25 cellular contexts compared by ENCODE assay signal in genomic region chr18:30113454-30113853, GRCh38.
A peak's percentile ranks its signal among the peaks of the same experiment; 100 is the strongest.
DNase-seq lines count a peak whose midpoint lies in the region; FAIRE-seq and TF ChIP-seq lines count a peak whose summit lies in the region.
"Had no signal": no experiment of that assay in that cellular context is flagged by ENCODE, and none has a peak within 500 bp of the region (broad histone marks: within the 10 kb centered on the region; RNA-seq: fewer than 3 reads in every experiment).

No MANE protein-coding gene starts in this region.

- H3K36me3 Mint-ChIP-seq in CD4-positive, alpha-beta memory T cell = no peaks in the 10 kb centered on the region

- no peak overlapping the region for H2BK120ac ChIP-seq in mesenchymal stem cell (ENCODE audit: low read depth, low read length)

- no peaks in the 10 kb centered on the region for H4K20me1 ChIP-seq in endothelial cell of umbilical vein (replicated peaks; ENCODE audit: control insufficient read depth, extremely low read depth, insufficient read depth, low read length)
- H4K20me1 ChIP-seq: BLaER1 treated with 17β-estradiol and CSF1 and Interleukin-3, amounts not matched to agents 10 nM and 100 nM had no signal

- no peak overlapping the region for H3K18ac ChIP-seq in mesenchymal stem cell (ENCODE audit: low read depth in 1 of 2, low read length in 2 of 2)

- no peaks in the 10 kb centered on the region for H3K79me1 ChIP-seq in mesenchymal stem cell (replicated peaks; ENCODE audit: low read length, poor library complexity, severe bottlenecking)

- no peak overlapping the region for H2BK5ac ChIP-seq in mesenchymal stem cell (ENCODE audit: low read depth, low read length, poor library complexity, severe bottlenecking)

- no peaks in the 10 kb centered on the region for H3K4me1 ChIP-seq in endothelial cell of umbilical vein (ENCODE audit: control insufficient read depth, extremely low read depth, insufficient read depth, low read length)
- no peaks in the 10 kb centered on the region for H3K4me1 ChIP-seq in mesenchymal stem cell (ENCODE audit: control insufficient read depth, insufficient read depth, low read depth, low read length)
- no peaks in the 10 kb centered on the region for H3K4me1 ChIP-seq in CD4-positive, alpha-beta memory T cell (ENCODE audit: insufficient read depth, low read length)
- H3K4me1 ChIP-seq: A549; BLaER1 treated with 17β-estradiol and CSF1 and Interleukin-3, amounts not matched to agents 10 nM and 100 nM; Caco-2 had no signal

- no peak overlapping the region for H3K4me3 Mint-ChIP-seq in CD4-positive, alpha-beta memory T cell
- H3K4me3 Mint-ChIP-seq: B cell; CD4-positive, alpha-beta T cell had no signal

- no peaks in the 10 kb centered on the region for H3K4me1 Mint-ChIP-seq in CD4-positive, alpha-beta memory T cell
- H3K4me1 Mint-ChIP-seq: B cell had no signal

- no peak overlapping the region for H4K91ac ChIP-seq in mesenchymal stem cell (ENCODE audit: low read length)

- H3K23ac ChIP-seq in mesenchymal stem cell (ENCODE audit: low read length in 2 of 2) = no peak overlapping the region

- H3K79me2 ChIP-seq in endothelial cell of umbilical vein (ENCODE audit: control insufficient read depth, insufficient read depth, low read length) = no peaks in the 10 kb centered on the region

- no peaks in the 10 kb centered on the region for H3K9me1 ChIP-seq in endothelial cell of umbilical vein (replicated peaks; ENCODE audit: control insufficient read depth, extremely low read depth, insufficient read depth, low read length)

- H3K27ac Mint-ChIP-seq in CD4-positive, alpha-beta memory T cell = no peak overlapping the region
- H3K27ac Mint-ChIP-seq: B cell; CD4-positive, alpha-beta T cell had no signal

- no peak for DNase-seq in D721Med (ENCODE audit: insufficient read length, low spot score)
- DNase-seq in endothelial cell of umbilical vein (ENCODE audit: low read depth, low spot score) = peak; percentile 2
- DNase-seq in mesenchymal stem cell = peak; percentile 1
- no peak for DNase-seq in CD4-positive, alpha-beta memory T cell
- no peak for DNase-seq in middle frontal gyrus (ENCODE audit: extremely low spot score, low spot score)
- DNase-seq in SW480 (ENCODE audit: low spot score) = no peak
- DNase-seq: AML-193; Caco-2; Calu3; CD4-positive, alpha-beta T cell; DMS 273 treated with DMSO at 0.1 percent for 48 hours; DMS153; DMS53; DMS79; DND-41; EL; GDM1 had no signal

- no peak overlapping the region for H4K8ac ChIP-seq in mesenchymal stem cell (ENCODE audit: low read length)

- no peak overlapping the region for H2AK5ac ChIP-seq in mesenchymal stem cell (ENCODE audit: low read length, severe bottlenecking)

- H3K27me3 Mint-ChIP-seq in CD4-positive, alpha-beta memory T cell = no peaks in the 10 kb centered on the region
- H3K27me3 Mint-ChIP-seq: B cell; CD4-positive, alpha-beta T cell had no signal

- dilution Hi-C loops in endothelial cell of umbilical vein (cut with MboI; ENCODE audit: extremely low pct_ligation_motif_present, low sequenced_read_pairs) = no loop called here

- H3K4me2 ChIP-seq in endothelial cell of umbilical vein (ENCODE audit: insufficient read depth, low read length) = no peak overlapping the region
- peak overlapping the region; percentile 53 for H3K4me2 ChIP-seq in mesenchymal stem cell (ENCODE audit: low read length, poor library complexity, severe bottlenecking)
- H3K4me2 ChIP-seq: A549; BLaER1 treated with 17β-estradiol and CSF1 and Interleukin-3, amounts not matched to agents 10 nM and 100 nM had no signal

- H3K14ac ChIP-seq in mesenchymal stem cell (ENCODE audit: low read length in 2 of 2) = no peak overlapping the region

- intact Hi-C loops in endothelial cell of umbilical vein (cut with micrococcal nuclease) = no loop called here
- intact Hi-C loops in CD4-positive, alpha-beta memory T cell (cut with micrococcal nuclease) = no loop called here

- H3K9me3 ChIP-seq in endothelial cell of umbilical vein (replicated peaks; ENCODE audit: control insufficient read depth, insufficient read depth, low read length) = no peaks in the 10 kb centered on the region
- peaks cover 1% of the 10 kb centered on the region for H3K9me3 ChIP-seq in mesenchymal stem cell (ENCODE audit: control insufficient read depth, low read length)
- no peaks in the 10 kb centered on the region for H3K9me3 ChIP-seq in CD4-positive, alpha-beta memory T cell (ENCODE audit: control insufficient read depth in 1 of 2, low read length in 2 of 2)
- H3K9me3 ChIP-seq: A549; BLaER1 treated with 17β-estradiol and CSF1 and Interleukin-3, amounts not matched to agents 10 nM and 100 nM; Caco-2 had no signal

- TF ChIP-seq CTCF in D721Med (IDR thresholded peaks at IDR 0.05; ENCODE audit: insufficient read depth, missing control alignments) (no peak), endothelial cell of umbilical vein (IDR thresholded peaks at IDR 0.05; ENCODE audit: extremely low read depth in 1 of 2, insufficient read depth in 1 of 2, low read depth in 1 of 2, low read length in 2 of 2) (no peak)

- TF ChIP-seq POLR2A in endothelial cell of umbilical vein (IDR thresholded peaks at IDR 0.05; ENCODE audit: low read depth, low read length) = no peak

- H3K4me3 ChIP-seq in endothelial cell of umbilical vein (replicated peaks in 1 of 3; ENCODE audit: insufficient read depth in 1 of 3, low read depth in 1 of 3, low read length in 3 of 3) = no peak overlapping the region
- H3K4me3 ChIP-seq in mesenchymal stem cell (ENCODE audit: insufficient read depth in 1 of 2, low read depth in 1 of 2, low read length in 2 of 2) = no peak overlapping the region
- H3K4me3 ChIP-seq in CD4-positive, alpha-beta memory T cell (ENCODE audit: low read length in 2 of 2) = no peak overlapping the region
- H3K4me3 ChIP-seq: A549; BLaER1 treated with 17β-estradiol and CSF1 and Interleukin-3, amounts not matched to agents 10 nM and 100 nM; GM12878 had no signal

- H2BK12ac ChIP-seq in mesenchymal stem cell (ENCODE audit: low read length in 2 of 2) = no peak overlapping the region

- CTCF ChIA-PET in endothelial cell of umbilical vein (lab: Charles Lee) = no interaction called here
- CTCF ChIA-PET in CD4-positive, alpha-beta memory T cell (lab: Charles Lee; ENCODE audit: partially characterized antibody) = no interaction called here

- H3K36me3 ChIP-seq in endothelial cell of umbilical vein (ENCODE audit: control insufficient read depth in 2 of 2, extremely low read depth in 1 of 2, insufficient read depth in 2 of 2, low read length in 2 of 2) = no peaks in the 10 kb centered on the region
- H3K36me3 ChIP-seq in mesenchymal stem cell (ENCODE audit: control insufficient read depth in 1 of 2, insufficient read depth in 2 of 2, low read depth in 1 of 2, low read length in 2 of 2) = no peaks in the 10 kb centered on the region
- no peaks in the 10 kb centered on the region for H3K36me3 ChIP-seq in CD4-positive, alpha-beta memory T cell (ENCODE audit: insufficient read depth, low read length)
- H3K36me3 ChIP-seq: BLaER1 treated with 17β-estradiol and CSF1 and Interleukin-3, amounts not matched to agents 10 nM and 100 nM had no signal

- no peak overlapping the region for H3K4ac ChIP-seq in mesenchymal stem cell (ENCODE audit: low read depth in 1 of 2, low read length in 2 of 2)

- no peak overlapping the region for H3K9ac ChIP-seq in endothelial cell of umbilical vein (replicated peaks; ENCODE audit: extremely low read depth, insufficient read depth, low read length)
- no peak overlapping the region for H3K9ac ChIP-seq in mesenchymal stem cell (ENCODE audit: low read length)
- H3K9ac ChIP-seq: BLaER1 treated with 17β-estradiol and CSF1 and Interleukin-3, amounts not matched to agents 10 nM and 100 nM had no signal

- H3K27ac ChIP-seq in endothelial cell of umbilical vein (ENCODE audit: insufficient read depth, low read depth, low read length) (no peak overlapping the region), mesenchymal stem cell (ENCODE audit: low read length, poor library complexity, severe bottlenecking) (peak overlapping the region; percentile 43)
- no peak overlapping the region for H3K27ac ChIP-seq in CD4-positive, alpha-beta memory T cell (ENCODE audit: low read depth, low read length)
- H3K27ac ChIP-seq: 22Rv1; A549; BLaER1 treated with 17β-estradiol and CSF1 and Interleukin-3, amounts not matched to agents 10 nM and 100 nM; C4-2B had no signal

- H2AFZ ChIP-seq in endothelial cell of umbilical vein (ENCODE audit: low read depth, low read length) (no peak overlapping the region), mesenchymal stem cell (ENCODE audit: low read depth, low read length) (no peak overlapping the region)

- no peak overlapping the region for H2BK15ac ChIP-seq in mesenchymal stem cell (ENCODE audit: low read depth, poor library complexity, severe bottlenecking)

- POLR2A ChIA-PET in endothelial cell of umbilical vein (lab: Charles Lee) = no interaction called here
- POLR2A ChIA-PET in CD4-positive, alpha-beta memory T cell (lab: Charles Lee; ENCODE audit: partially characterized antibody) = no interaction called here

- FAIRE-seq in D721Med (lab: Jason Lieb, UNC) (peak; percentile 55), endothelial cell of umbilical vein (lab: Jason Lieb, UNC) (no peak)
- FAIRE-seq: A549, GM12878, GM12892, GM18507 had no signal

- BruUV-seq in endothelial cell of umbilical vein (replicated peaks; lab: Mats Ljungman, UMichigan) = no TSS peak

- H3K27me3 ChIP-seq in endothelial cell of umbilical vein (ENCODE audit: control insufficient read depth in 2 of 2, insufficient read depth in 2 of 2, low read length in 2 of 2) (no peaks in the 10 kb centered on the region), mesenchymal stem cell (ENCODE audit: control insufficient read depth in 1 of 2, insufficient read depth in 1 of 2, low read length in 2 of 2) (no peaks in the 10 kb centered on the region)
- no peaks in the 10 kb centered on the region for H3K27me3 ChIP-seq in CD4-positive, alpha-beta memory T cell (ENCODE audit: insufficient read depth, low read length)
- H3K27me3 ChIP-seq: BLaER1 treated with 17β-estradiol and CSF1 and Interleukin-3, amounts not matched to agents 10 nM and 100 nM had no signal

- peaks cover 0 to 27% (median 8%) of the 10 kb centered on the region in 8 donors for H3K9me3 Mint-ChIP-seq in CD4-positive, alpha-beta memory T cell

TF ChIP-seq in endothelial cell of umbilical vein, 7 proteins besides CTCF, POLR2A, EP300 and RAD21 (continues in another document):
- TF ChIP-seq GATA2 (IDR thresholded peaks at IDR 0.05; ENCODE audit: insufficient read depth, insufficient read length, low read depth, low read length) (no peak), JUN (IDR thresholded peaks at IDR 0.05; ENCODE audit: borderline replicate concordance, insufficient read depth, insufficient read length, low read depth) (no peak), EZH2 (IDR thresholded peaks at IDR 0.05; ENCODE audit: borderline replicate concordance, low read depth, low read length, severe bottlenecking) (no peak), FOS (IDR thresholded peaks at IDR 0.05; ENCODE audit: borderline replicate concordance, insufficient read depth, low read length) (no peak), POLR2AphosphoS5 (IDR thresholded peaks at IDR 0.05; ENCODE audit: insufficient read depth, low read depth, low read length) (no peak), MYC (IDR thresholded peaks at IDR 0.05; ENCODE audit: low read depth, low read length) (no peak)

Comparison
In these comparisons a context has a peak if more than half of its experiments do, and no peak if none do; other contexts are left out.
1. DNase-seq: peak in endothelial cell of umbilical vein (single experiment) and mesenchymal stem cell (single experiment); none in D721Med (single experiment), CD4-positive, alpha-beta memory T cell (0 of 5), middle frontal gyrus (single experiment) and SW480 (single experiment).